In the genomic region with DNA sequence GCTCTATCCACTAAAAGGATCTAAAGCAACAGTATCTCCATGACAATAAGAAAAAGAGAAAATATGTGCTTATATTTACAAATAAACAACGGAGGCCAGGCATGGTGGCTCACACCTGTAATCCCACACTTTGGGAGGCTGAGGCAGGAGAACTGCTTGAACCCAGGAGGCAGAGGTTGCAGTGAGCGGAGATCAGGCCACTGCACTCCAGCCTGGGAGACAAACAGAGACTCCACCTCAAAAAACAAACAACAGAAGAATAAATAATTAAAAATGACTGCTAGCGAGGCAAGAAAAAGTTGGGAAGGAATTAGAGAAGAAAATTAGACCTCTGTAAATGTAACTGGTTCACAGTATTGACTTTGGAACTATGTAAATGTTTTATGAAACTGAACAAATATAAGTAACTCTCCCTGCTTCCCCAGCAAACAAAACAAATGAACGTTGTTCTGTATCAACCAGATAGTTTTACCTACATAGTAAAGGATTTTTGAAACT, we compare ENCODE assay signal across 1 cellular context.
TF ChIP-seq lines count a peak whose summit lies in the region.

No MANE protein-coding gene starts in this region.

TF ChIP-seq in HepG2, 621 proteins besides CTCF, POLR2A, EP300 and RAD21 (continued from another document and continues in another):
- TF ChIP-seq, protein P1, sequence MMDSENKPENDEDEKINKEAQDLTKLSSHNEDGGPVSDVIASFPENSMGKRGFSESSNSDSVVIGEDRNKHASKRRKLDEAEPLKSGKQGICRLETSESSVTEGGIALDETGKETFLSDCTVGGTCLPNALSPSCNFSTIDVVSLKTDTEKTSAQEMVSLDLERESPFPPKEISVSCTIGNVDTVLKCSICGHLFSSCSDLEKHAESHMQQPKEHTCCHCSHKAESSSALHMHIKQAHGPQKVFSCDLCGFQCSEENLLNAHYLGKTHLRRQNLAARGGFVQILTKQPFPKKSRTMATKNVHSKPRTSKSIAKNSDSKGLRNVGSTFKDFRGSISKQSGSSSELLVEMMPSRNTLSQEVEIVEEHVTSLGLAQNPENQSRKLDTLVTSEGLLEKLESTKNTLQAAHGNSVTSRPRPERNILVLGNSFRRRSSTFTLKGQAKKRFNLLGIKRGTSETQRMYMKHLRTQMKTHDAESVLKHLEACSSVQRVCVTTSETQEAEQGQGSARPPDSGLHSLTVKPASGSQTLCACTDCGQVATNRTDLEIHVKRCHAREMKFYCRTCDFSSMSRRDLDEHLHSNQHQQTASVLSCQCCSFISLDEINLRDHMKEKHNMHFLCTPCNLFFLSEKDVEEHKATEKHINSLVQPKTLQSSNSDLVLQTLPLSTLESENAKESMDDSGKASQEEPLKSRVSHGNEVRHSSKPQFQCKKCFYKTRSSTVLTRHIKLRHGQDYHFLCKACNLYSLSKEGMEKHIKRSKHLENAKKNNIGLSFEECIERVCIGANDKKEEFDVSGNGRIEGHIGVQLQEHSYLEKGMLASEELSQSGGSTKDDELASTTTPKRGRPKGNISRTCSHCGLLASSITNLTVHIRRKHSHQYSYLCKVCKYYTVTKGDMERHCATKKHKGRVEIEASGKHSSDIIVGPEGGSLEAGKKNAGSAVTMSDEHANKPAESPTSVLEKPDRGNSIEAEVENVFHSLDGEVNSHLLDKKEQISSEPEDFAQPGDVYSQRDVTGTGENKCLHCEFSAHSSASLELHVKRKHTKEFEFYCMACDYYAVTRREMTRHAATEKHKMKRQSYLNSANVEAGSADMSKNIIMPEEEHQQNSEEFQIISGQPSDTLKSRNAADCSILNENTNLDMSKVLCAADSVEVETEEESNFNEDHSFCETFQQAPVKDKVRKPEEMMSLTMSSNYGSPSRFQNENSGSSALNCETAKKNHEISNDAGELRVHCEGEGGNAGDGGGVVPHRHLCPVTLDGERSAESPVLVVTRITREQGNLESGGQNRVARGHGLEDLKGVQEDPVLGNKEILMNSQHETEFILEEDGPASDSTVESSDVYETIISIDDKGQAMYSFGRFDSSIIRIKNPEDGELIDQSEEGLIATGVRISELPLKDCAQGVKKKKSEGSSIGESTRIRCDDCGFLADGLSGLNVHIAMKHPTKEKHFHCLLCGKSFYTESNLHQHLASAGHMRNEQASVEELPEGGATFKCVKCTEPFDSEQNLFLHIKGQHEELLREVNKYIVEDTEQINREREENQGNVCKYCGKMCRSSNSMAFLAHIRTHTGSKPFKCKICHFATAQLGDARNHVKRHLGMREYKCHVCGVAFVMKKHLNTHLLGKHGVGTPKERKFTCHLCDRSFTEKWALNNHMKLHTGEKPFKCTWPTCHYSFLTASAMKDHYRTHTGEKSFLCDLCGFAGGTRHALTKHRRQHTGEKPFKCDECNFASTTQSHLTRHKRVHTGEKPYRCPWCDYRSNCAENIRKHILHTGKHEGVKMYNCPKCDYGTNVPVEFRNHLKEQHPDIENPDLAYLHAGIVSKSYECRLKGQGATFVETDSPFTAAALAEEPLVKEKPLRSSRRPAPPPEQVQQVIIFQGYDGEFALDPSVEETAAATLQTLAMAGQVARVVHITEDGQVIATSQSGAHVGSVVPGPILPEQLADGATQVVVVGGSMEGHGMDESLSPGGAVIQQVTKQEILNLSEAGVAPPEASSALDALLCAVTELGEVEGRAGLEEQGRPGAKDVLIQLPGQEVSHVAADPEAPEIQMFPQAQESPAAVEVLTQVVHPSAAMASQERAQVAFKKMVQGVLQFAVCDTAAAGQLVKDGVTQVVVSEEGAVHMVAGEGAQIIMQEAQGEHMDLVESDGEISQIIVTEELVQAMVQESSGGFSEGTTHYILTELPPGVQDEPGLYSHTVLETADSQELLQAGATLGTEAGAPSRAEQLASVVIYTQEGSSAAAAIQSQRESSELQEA (CRISPR knock-in tag; IDR thresholded peaks at IDR 0.05; ENCODE audit: not compliant biosample characterization) = no peak
- TF ChIP-seq, protein P2, sequence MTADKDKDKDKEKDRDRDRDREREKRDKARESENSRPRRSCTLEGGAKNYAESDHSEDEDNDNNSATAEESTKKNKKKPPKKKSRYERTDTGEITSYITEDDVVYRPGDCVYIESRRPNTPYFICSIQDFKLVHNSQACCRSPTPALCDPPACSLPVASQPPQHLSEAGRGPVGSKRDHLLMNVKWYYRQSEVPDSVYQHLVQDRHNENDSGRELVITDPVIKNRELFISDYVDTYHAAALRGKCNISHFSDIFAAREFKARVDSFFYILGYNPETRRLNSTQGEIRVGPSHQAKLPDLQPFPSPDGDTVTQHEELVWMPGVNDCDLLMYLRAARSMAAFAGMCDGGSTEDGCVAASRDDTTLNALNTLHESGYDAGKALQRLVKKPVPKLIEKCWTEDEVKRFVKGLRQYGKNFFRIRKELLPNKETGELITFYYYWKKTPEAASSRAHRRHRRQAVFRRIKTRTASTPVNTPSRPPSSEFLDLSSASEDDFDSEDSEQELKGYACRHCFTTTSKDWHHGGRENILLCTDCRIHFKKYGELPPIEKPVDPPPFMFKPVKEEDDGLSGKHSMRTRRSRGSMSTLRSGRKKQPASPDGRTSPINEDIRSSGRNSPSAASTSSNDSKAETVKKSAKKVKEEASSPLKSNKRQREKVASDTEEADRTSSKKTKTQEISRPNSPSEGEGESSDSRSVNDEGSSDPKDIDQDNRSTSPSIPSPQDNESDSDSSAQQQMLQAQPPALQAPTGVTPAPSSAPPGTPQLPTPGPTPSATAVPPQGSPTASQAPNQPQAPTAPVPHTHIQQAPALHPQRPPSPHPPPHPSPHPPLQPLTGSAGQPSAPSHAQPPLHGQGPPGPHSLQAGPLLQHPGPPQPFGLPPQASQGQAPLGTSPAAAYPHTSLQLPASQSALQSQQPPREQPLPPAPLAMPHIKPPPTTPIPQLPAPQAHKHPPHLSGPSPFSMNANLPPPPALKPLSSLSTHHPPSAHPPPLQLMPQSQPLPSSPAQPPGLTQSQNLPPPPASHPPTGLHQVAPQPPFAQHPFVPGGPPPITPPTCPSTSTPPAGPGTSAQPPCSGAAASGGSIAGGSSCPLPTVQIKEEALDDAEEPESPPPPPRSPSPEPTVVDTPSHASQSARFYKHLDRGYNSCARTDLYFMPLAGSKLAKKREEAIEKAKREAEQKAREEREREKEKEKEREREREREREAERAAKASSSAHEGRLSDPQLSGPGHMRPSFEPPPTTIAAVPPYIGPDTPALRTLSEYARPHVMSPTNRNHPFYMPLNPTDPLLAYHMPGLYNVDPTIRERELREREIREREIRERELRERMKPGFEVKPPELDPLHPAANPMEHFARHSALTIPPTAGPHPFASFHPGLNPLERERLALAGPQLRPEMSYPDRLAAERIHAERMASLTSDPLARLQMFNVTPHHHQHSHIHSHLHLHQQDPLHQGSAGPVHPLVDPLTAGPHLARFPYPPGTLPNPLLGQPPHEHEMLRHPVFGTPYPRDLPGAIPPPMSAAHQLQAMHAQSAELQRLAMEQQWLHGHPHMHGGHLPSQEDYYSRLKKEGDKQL (CRISPR knock-in tag; IDR thresholded peaks at IDR 0.05; ENCODE audit: low read depth) = 0 out of 2 replicates have a peak, but pooled peaks have one; percentile 32
- 0 out of 2 replicates have a peak, but pooled peaks have one; percentile 33 for TF ChIP-seq ZMAT3 (CRISPR knock-in tag; conservative IDR thresholded peaks at IDR 0.05)
- TF ChIP-seq ZNF703 (CRISPR knock-in tag; IDR thresholded peaks at IDR 0.05; ENCODE audit: borderline replicate concordance) = no peak
- TF ChIP-seq ZFYVE20 (CRISPR knock-in tag; IDR thresholded peaks at IDR 0.05; ENCODE audit: borderline replicate concordance, low read depth) = no peak
- TF ChIP-seq ZNF605 (CRISPR knock-in tag; IDR thresholded peaks at IDR 0.05) = 0 out of 2 replicates have a peak, but pooled peaks have one; percentile 34
- TF ChIP-seq ZNF235 (CRISPR knock-in tag; IDR thresholded peaks at IDR 0.05; ENCODE audit: borderline replicate concordance) = no peak
- TF ChIP-seq, protein P3, sequence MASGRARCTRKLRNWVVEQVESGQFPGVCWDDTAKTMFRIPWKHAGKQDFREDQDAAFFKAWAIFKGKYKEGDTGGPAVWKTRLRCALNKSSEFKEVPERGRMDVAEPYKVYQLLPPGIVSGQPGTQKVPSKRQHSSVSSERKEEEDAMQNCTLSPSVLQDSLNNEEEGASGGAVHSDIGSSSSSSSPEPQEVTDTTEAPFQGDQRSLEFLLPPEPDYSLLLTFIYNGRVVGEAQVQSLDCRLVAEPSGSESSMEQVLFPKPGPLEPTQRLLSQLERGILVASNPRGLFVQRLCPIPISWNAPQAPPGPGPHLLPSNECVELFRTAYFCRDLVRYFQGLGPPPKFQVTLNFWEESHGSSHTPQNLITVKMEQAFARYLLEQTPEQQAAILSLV (CRISPR knock-in tag; IDR thresholded peaks at IDR 0.05; ENCODE audit: borderline replicate concordance) = no peak
- TF ChIP-seq ZNF343 (CRISPR knock-in tag; IDR thresholded peaks at IDR 0.05) = 0 out of 2 replicates have a peak, but pooled peaks have one; percentile 51
- TF ChIP-seq TBX2 (CRISPR knock-in tag; IDR thresholded peaks at IDR 0.05; ENCODE audit: borderline replicate concordance) = peak; percentile 52; the same call in 1 of the 2 replicates
- no peak for TF ChIP-seq SATB2 (CRISPR knock-in tag; IDR thresholded peaks at IDR 0.05)
- TF ChIP-seq ARNT (IDR thresholded peaks at IDR 0.05) = no peak
- TF ChIP-seq SIN3A (IDR thresholded peaks at IDR 0.05; ENCODE audit: borderline replicate concordance, low read depth, low read length) = no peak
- TF ChIP-seq FOSL1 (CRISPR knock-in tag; IDR thresholded peaks at IDR 0.05; ENCODE audit: borderline replicate concordance) = no peak
- TF ChIP-seq, protein P4, sequence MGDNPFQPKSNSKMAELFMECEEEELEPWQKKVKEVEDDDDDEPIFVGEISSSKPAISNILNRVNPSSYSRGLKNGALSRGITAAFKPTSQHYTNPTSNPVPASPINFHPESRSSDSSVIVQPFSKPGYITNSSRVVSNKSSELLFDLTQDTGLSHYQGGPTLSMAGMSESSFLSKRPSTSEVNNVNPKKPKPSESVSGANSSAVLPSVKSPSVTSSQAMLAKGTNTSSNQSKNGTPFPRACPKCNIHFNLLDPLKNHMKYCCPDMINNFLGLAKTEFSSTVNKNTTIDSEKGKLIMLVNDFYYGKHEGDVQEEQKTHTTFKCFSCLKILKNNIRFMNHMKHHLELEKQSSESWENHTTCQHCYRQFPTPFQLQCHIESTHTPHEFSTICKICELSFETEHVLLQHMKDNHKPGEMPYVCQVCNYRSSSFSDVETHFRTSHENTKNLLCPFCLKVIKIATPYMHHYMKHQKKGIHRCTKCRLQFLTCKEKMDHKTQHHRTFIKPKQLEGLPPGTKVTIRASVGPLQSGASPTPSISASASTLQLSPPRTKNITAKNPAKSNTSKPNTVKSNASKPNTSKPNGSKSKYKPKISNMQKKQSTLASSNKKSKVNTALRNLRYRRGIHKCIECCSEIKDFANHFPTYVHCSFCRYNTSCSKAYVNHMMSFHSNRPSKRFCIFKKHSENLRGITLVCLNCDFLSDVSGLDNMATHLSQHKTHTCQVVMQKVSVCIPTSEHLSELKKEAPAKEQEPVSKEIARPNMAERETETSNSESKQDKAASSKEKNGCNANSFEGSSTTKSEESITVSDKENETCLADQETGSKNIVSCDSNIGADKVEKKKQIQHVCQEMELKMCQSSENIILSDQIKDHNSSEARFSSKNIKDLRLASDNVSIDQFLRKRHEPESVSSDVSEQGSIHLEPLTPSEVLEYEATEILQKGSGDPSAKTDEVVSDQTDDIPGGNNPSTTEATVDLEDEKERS (CRISPR knock-in tag; IDR thresholded peaks at IDR 0.05) = peak; percentile 64; the same call in 1 of the 2 replicates
- no peak for TF ChIP-seq ZNF333 (CRISPR knock-in tag; IDR thresholded peaks at IDR 0.05; ENCODE audit: borderline replicate concordance)
- TF ChIP-seq, protein P5, sequence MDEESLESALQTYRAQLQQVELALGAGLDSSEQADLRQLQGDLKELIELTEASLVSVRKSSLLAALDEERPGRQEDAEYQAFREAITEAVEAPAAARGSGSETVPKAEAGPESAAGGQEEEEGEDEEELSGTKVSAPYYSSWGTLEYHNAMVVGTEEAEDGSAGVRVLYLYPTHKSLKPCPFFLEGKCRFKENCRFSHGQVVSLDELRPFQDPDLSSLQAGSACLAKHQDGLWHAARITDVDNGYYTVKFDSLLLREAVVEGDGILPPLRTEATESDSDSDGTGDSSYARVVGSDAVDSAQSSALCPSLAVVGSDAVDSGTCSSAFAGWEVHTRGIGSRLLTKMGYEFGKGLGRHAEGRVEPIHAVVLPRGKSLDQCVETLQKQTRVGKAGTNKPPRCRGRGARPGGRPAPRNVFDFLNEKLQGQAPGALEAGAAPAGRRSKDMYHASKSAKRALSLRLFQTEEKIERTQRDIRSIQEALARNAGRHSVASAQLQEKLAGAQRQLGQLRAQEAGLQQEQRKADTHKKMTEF (CRISPR knock-in tag; IDR thresholded peaks at IDR 0.05) = peak; percentile 82
- no peak for TF ChIP-seq SMAD1 (CRISPR knock-in tag; IDR thresholded peaks at IDR 0.05; ENCODE audit: borderline replicate concordance, low read depth)
- TF ChIP-seq ZNF484 (CRISPR knock-in tag; IDR thresholded peaks at IDR 0.05; ENCODE audit: borderline replicate concordance, low read depth) = no peak
- TF ChIP-seq CC2D1A (CRISPR knock-in tag; IDR thresholded peaks at IDR 0.05) = no peak
- 0 out of 2 replicates have a peak, but pooled peaks have one; percentile 55 for TF ChIP-seq GFI1 (CRISPR knock-in tag; IDR thresholded peaks at IDR 0.05; ENCODE audit: borderline replicate concordance)
- TF ChIP-seq SNAI1 (CRISPR knock-in tag; IDR thresholded peaks at IDR 0.05; ENCODE audit: borderline replicate concordance) = no peak
- TF ChIP-seq, protein P6, sequence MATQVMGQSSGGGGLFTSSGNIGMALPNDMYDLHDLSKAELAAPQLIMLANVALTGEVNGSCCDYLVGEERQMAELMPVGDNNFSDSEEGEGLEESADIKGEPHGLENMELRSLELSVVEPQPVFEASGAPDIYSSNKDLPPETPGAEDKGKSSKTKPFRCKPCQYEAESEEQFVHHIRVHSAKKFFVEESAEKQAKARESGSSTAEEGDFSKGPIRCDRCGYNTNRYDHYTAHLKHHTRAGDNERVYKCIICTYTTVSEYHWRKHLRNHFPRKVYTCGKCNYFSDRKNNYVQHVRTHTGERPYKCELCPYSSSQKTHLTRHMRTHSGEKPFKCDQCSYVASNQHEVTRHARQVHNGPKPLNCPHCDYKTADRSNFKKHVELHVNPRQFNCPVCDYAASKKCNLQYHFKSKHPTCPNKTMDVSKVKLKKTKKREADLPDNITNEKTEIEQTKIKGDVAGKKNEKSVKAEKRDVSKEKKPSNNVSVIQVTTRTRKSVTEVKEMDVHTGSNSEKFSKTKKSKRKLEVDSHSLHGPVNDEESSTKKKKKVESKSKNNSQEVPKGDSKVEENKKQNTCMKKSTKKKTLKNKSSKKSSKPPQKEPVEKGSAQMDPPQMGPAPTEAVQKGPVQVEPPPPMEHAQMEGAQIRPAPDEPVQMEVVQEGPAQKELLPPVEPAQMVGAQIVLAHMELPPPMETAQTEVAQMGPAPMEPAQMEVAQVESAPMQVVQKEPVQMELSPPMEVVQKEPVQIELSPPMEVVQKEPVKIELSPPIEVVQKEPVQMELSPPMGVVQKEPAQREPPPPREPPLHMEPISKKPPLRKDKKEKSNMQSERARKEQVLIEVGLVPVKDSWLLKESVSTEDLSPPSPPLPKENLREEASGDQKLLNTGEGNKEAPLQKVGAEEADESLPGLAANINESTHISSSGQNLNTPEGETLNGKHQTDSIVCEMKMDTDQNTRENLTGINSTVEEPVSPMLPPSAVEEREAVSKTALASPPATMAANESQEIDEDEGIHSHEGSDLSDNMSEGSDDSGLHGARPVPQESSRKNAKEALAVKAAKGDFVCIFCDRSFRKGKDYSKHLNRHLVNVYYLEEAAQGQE (IDR thresholded peaks at IDR 0.05; ENCODE audit: borderline replicate concordance in 1 of 2, low read depth in 1 of 2, low read length in 2 of 2) = 0 out of 4 replicates have a peak, but pooled peaks of 1 of the 2 experiments have one; percentile 18
- peak; percentile 26; the same call in 1 of the 2 replicates for TF ChIP-seq FOSL2 (CRISPR knock-in tag; IDR thresholded peaks at IDR 0.05)
- peak; percentile 84 for TF ChIP-seq ZNF460 (CRISPR knock-in tag; IDR thresholded peaks at IDR 0.05; ENCODE audit: borderline replicate concordance)
- TF ChIP-seq ZNF589 (CRISPR knock-in tag; conservative IDR thresholded peaks at IDR 0.05) = no peak
